Comparison of ENCODE assay signal across 28 cellular contexts in genomic region chr1:43004587-43005459, GRCh38. TPM values are rescaled to one million over a fixed set of nuclear protein-coding genes. Genes with fewer than 3 reads are reported as not detected.
DNase-seq lines count a peak whose midpoint lies in the region; ATAC-seq and TF ChIP-seq lines count a peak whose summit lies in the region.
"Had no signal": no experiment of that assay in that cellular context is flagged by ENCODE, and none has a peak within 500 bp of the region (broad histone marks: within the 10 kb centered on the region; RNA-seq: fewer than 3 reads in every experiment).

No MANE protein-coding gene starts in this region.

- POLR2A ChIA-PET in Caco-2 (lab: Charles Lee) = no interaction called here
- POLR2A ChIA-PET in WTC11 (lab: Charles Lee) = interaction anchor here (1.5 kb wide), 1 partner anchor 8 kb away, joined by 5 read pairs; no protein-coding TSS in a partner anchor

- H3K4me1 Mint-ChIP-seq in Caco-2 (ENCODE audit: low read depth, unreplicated experiment) = peaks cover 39% of the 10 kb centered on the region
- peaks cover 48% of the 10 kb centered on the region for H3K4me1 Mint-ChIP-seq in WTC11
- peaks cover 32% of the 10 kb centered on the region for H3K4me1 Mint-ChIP-seq in neural crest cell

- BruUV-seq in Caco-2 (replicated peaks; lab: Mats Ljungman, UMichigan) = no TSS peak

- H3K4me3 ChIP-seq in Caco-2 (ENCODE audit: low read depth, low read length) (no peak overlapping the region), brain microvascular endothelial cell (ENCODE audit: low read depth, low read length) (no peak overlapping the region)
- H3K4me3 ChIP-seq: adrenal gland, HAP-1, SJCRH30, thoracic aorta had no signal

- H3K4me1 ChIP-seq in Caco-2 = peaks cover 66% of the 10 kb centered on the region
- H3K4me1 ChIP-seq: adrenal gland had no signal

- no peaks in the 10 kb centered on the region for H3K27me3 Mint-ChIP-seq in Caco-2 (ENCODE audit: insufficient read depth, unreplicated experiment)
- H3K27me3 Mint-ChIP-seq in WTC11 (ENCODE audit: low read depth) = no peaks in the 10 kb centered on the region
- peaks cover 6% of the 10 kb centered on the region for H3K27me3 Mint-ChIP-seq in neural crest cell (ENCODE audit: low read depth)

- DNase-seq in activated CD4-positive, alpha-beta T cell treated with anti-CD3 and anti-CD28 coated beads for 48 hours = peak; percentile 4
- DNase-seq in activated CD4-positive, alpha-beta T cell treated with anti-CD3 and anti-CD28 coated beads, Interleukin-2, amount 50 U/mL, for 4 hours = no peak
- DNase-seq in Caco-2 = no peak
- no peak for DNase-seq in WTC11 (ENCODE audit: low spot score)
- DNase-seq in neural crest cell (ENCODE audit: low read depth, low spot score) = no peak
- no peak for DNase-seq in MV-4-11 (lab: John Stamatoyannopoulos, UW)
- no peak for DNase-seq in brain microvascular endothelial cell
- DNase-seq: activated CD4-positive, alpha-beta T cell treated with anti-CD3 and anti-CD28 coated beads, Interleukin-2, amount 50 U/mL, for 48 hours; activated effector memory CD4-positive, alpha-beta T cell treated with anti-CD3 and anti-CD28 coated beads, Interleukin-2, amount 50 U/mL, for 16 hours; adrenal gland; dermis blood vessel endothelial cell; DMS79 treated with DMSO at 0.1 percent for 48 hours; GDM1; kidney; left ventricle myocardium superior; midbrain; naive thymus-derived CD4-positive, alpha-beta T cell; NCI-H1436; NCI-H2107; NCI-H774; SJCRH30; stimulated activated CD4-positive, alpha-beta T cell treated with anti-CD3 and anti-CD28 coated beads, Interleukin-15, amount 100 ng/mL, for 24 hours; stimulated activated naive CD4-positive, alpha-beta T cell treated with Interleukin-2 at 50 U/mL for 16 hours; SW 1271 had no signal

- H3K9me3 ChIP-seq in Caco-2 = no peaks in the 10 kb centered on the region
- H3K9me3 ChIP-seq: adrenal gland, HAP-1, SJCRH30, thoracic aorta had no signal

- H3K36me3 Mint-ChIP-seq in Caco-2 (ENCODE audit: insufficient read depth, unreplicated experiment) (peaks cover 8% of the 10 kb centered on the region), WTC11 (no peaks in the 10 kb centered on the region), neural crest cell (ENCODE audit: low read depth) (no peaks in the 10 kb centered on the region)

- H3K27ac ChIP-seq in brain microvascular endothelial cell = no peak overlapping the region
- H3K27ac ChIP-seq: adrenal gland, SJCRH30, thoracic aorta had no signal

- in situ Hi-C loops in brain microvascular endothelial cell (cut with HindIII; ENCODE audit: low pct_ligation_motif_present, low sequenced_read_pairs) = no loop called here

- intact Hi-C loops in Caco-2 (cut with micrococcal nuclease; ENCODE audit: unreplicated experiment) = loop anchor here (5.0 kb wide), 1 partner anchor 63 kb away; no protein-coding TSS in a partner anchor

- H3K36me3 ChIP-seq in Caco-2 (ENCODE audit: control insufficient read depth, insufficient read depth, low read length) (no peaks in the 10 kb centered on the region), brain microvascular endothelial cell (replicated peaks) (no peaks in the 10 kb centered on the region)
- H3K36me3 ChIP-seq: adrenal gland, HAP-1, SJCRH30, thoracic aorta had no signal

- H3K27ac Mint-ChIP-seq in Caco-2 (ENCODE audit: unreplicated experiment) (peak overlapping the region; percentile 99), WTC11 (peak overlapping the region; percentile 32; the same call in 1 of the 2 replicates), neural crest cell (ENCODE audit: unreplicated experiment) (peak overlapping the region; percentile 40)
- H3K27ac Mint-ChIP-seq: naive thymus-derived CD4-positive, alpha-beta T cell had no signal

- H3K9me3 Mint-ChIP-seq in Caco-2 (ENCODE audit: unreplicated experiment) = no peaks in the 10 kb centered on the region
- peaks cover 4% of the 10 kb centered on the region for H3K9me3 Mint-ChIP-seq in WTC11
- no peaks in the 10 kb centered on the region for H3K9me3 Mint-ChIP-seq in neural crest cell

- H3K27me3 ChIP-seq in Caco-2 (replicated peaks; ENCODE audit: control insufficient read depth, insufficient read depth, low read length) (no peaks in the 10 kb centered on the region), brain microvascular endothelial cell (replicated peaks) (no peaks in the 10 kb centered on the region)
- H3K27me3 ChIP-seq: adrenal gland, SJCRH30 had no signal

- TF ChIP-seq CTCF in Caco-2 (IDR thresholded peaks at IDR 0.05; ENCODE audit: insufficient read depth in 1 of 2, low read depth in 1 of 2, low read length in 1 of 2, severe bottlenecking in 1 of 2, unreplicated experiment in 1 of 2) (no peak), WTC11 (IDR thresholded peaks at IDR 0.05) (no peak), neural crest cell (conservative IDR thresholded peaks at IDR 0.05) (no peak), brain microvascular endothelial cell (IDR thresholded peaks at IDR 0.05; ENCODE audit: low read depth, low read length, missing control alignments) (no peak)

- CTCF ChIA-PET in Caco-2 (lab: Charles Lee) = no interaction called here
- CTCF ChIA-PET in WTC11 (lab: Charles Lee) = no interaction called here

- no peak for ATAC-seq in WTC11
- ATAC-seq in HG02981 (IDR thresholded peaks at IDR 0.05; ENCODE audit: unreplicated experiment) = no peak
- ATAC-seq: esophagus mucosa; left ventricle myocardium superior; naive thymus-derived CD4-positive, alpha-beta T cell had no signal

- H3K4me3 Mint-ChIP-seq in Caco-2 (ENCODE audit: unreplicated experiment) = no peak overlapping the region
- H3K4me3 Mint-ChIP-seq in WTC11 = no peak overlapping the region
- H3K4me3 Mint-ChIP-seq in neural crest cell = peak overlapping the region; percentile 29
- H3K4me3 Mint-ChIP-seq: naive thymus-derived CD4-positive, alpha-beta T cell had no signal

TF ChIP-seq in WTC11, 78 proteins besides CTCF, POLR2A, EP300 and RAD21:
- TF ChIP-seq MAX (CRISPR knock-in tag; IDR thresholded peaks at IDR 0.05) = peak; percentile 28; the same call in 1 of the 2 replicates
- TF ChIP-seq USF2 (CRISPR knock-in tag; IDR thresholded peaks at IDR 0.05) = 0 out of 2 replicates have a peak, but pooled peaks have one; percentile 21
- TF ChIP-seq, protein P1, sequence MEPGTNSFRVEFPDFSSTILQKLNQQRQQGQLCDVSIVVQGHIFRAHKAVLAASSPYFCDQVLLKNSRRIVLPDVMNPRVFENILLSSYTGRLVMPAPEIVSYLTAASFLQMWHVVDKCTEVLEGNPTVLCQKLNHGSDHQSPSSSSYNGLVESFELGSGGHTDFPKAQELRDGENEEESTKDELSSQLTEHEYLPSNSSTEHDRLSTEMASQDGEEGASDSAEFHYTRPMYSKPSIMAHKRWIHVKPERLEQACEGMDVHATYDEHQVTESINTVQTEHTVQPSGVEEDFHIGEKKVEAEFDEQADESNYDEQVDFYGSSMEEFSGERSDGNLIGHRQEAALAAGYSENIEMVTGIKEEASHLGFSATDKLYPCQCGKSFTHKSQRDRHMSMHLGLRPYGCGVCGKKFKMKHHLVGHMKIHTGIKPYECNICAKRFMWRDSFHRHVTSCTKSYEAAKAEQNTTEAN (CRISPR knock-in tag; IDR thresholded peaks at IDR 0.05) = no peak
- TF ChIP-seq, protein P2, sequence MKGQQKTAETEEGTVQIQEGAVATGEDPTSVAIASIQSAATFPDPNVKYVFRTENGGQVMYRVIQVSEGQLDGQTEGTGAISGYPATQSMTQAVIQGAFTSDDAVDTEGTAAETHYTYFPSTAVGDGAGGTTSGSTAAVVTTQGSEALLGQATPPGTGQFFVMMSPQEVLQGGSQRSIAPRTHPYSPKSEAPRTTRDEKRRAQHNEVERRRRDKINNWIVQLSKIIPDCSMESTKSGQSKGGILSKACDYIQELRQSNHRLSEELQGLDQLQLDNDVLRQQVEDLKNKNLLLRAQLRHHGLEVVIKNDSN (CRISPR knock-in tag; IDR thresholded peaks at IDR 0.05) = peak; percentile 68; the same call in 1 of the 2 replicates

RNA-seq across cellular contexts. Expression of gene SLC2A1, which starts 46.2 kb away (rescaled TPM):
- total RNA-seq in Caco-2 (2022) (422 and 437 TPM in 2 replicates), WTC11 (2021) (215 to 415 TPM (median 396 TPM) in 3 replicates), neural crest cell (254 and 265 TPM in 2 replicates)

Comparison
In these comparisons a context has a peak if more than half of its experiments do, and no peak if none do; other contexts are left out.
1. H3K27ac Mint-ChIP-seq: peak in every context shown above with its lines; median percentile 99 in Caco-2; 40 in neural crest cell; 32 in WTC11.